14 cellular contexts compared by ENCODE assay signal in genomic region chr11:2799881-2800654, GRCh38.
DNase-seq lines count a peak whose midpoint lies in the region; ATAC-seq and TF ChIP-seq lines count a peak whose summit lies in the region.
"Had no signal": no experiment of that assay in that cellular context is flagged by ENCODE, and none has a peak within 500 bp of the region (broad histone marks: within the 10 kb centered on the region; RNA-seq: fewer than 3 reads in every experiment).

No MANE protein-coding gene starts in this region.

- H3K36me3 Mint-ChIP-seq in WTC11: peaks cover 7% of the 10 kb centered on the region

- H2BK5ac ChIP-seq in mesenchymal stem cell (ENCODE audit: low read depth, low read length, poor library complexity, severe bottlenecking): no peak overlapping the region

- H3K9me3 ChIP-seq in mesenchymal stem cell (ENCODE audit: control insufficient read depth, low read length): no peaks in the 10 kb centered on the region
- no peaks in the 10 kb centered on the region for H3K9me3 ChIP-seq in suprapubic skin

- no peak overlapping the region for H3K4me2 ChIP-seq in mesenchymal stem cell (ENCODE audit: low read length, poor library complexity, severe bottlenecking)
- H3K4me2 ChIP-seq: smooth muscle cell had no signal

- no peak overlapping the region for H2AFZ ChIP-seq in mesenchymal stem cell (ENCODE audit: low read depth, low read length)

- H3K4me3 ChIP-seq in mesenchymal stem cell (ENCODE audit: insufficient read depth in 1 of 2, low read depth in 1 of 2, low read length in 2 of 2) (no peak overlapping the region), suprapubic skin (no peak overlapping the region)
- H3K4me3 ChIP-seq: smooth muscle cell had no signal

- H3K23ac ChIP-seq in mesenchymal stem cell (ENCODE audit: low read length in 2 of 2): no peak overlapping the region

- H2BK12ac ChIP-seq in mesenchymal stem cell (ENCODE audit: low read length in 2 of 2): peak overlapping the region in 1 of 2 experiments; percentile 37

- H2AK5ac ChIP-seq in mesenchymal stem cell (ENCODE audit: low read length, severe bottlenecking): no peak overlapping the region

- TF ChIP-seq POLR2A in suprapubic skin (IDR thresholded peaks at IDR 0.05): no peak

- H4K91ac ChIP-seq in mesenchymal stem cell (ENCODE audit: low read length): no peak overlapping the region

- no peak overlapping the region for H2BK120ac ChIP-seq in mesenchymal stem cell (ENCODE audit: low read depth, low read length)

- H3K27ac ChIP-seq in mesenchymal stem cell (ENCODE audit: low read length, poor library complexity, severe bottlenecking) (no peak overlapping the region), suprapubic skin (no peak overlapping the region)
- H3K27ac ChIP-seq: foreskin keratinocyte had no signal

- H3K27ac Mint-ChIP-seq in WTC11: no peak overlapping the region

- CTCF ChIA-PET in WTC11 (lab: Charles Lee): interaction anchor here (0.7 kb wide), 1 partner anchor 267 kb away, joined by 3 read pairs; no protein-coding TSS in a partner anchor

- no peak for TF ChIP-seq EP300 in suprapubic skin (IDR thresholded peaks at IDR 0.05)

- no peak overlapping the region for H3K4me3 Mint-ChIP-seq in WTC11
- H3K4me3 Mint-ChIP-seq: naive thymus-derived CD4-positive, alpha-beta T cell had no signal

- no peak overlapping the region for H4K8ac ChIP-seq in mesenchymal stem cell (ENCODE audit: low read length)

- H2BK15ac ChIP-seq in mesenchymal stem cell (ENCODE audit: low read depth, poor library complexity, severe bottlenecking): peak overlapping the region; percentile 26

- H3K27me3 Mint-ChIP-seq in WTC11 (ENCODE audit: low read depth): peaks cover 69% of the 10 kb centered on the region
- H3K27me3 Mint-ChIP-seq: naive thymus-derived CD4-positive, alpha-beta T cell had no signal

- H3K18ac ChIP-seq in mesenchymal stem cell (ENCODE audit: low read depth in 1 of 2, low read length in 2 of 2): no peak overlapping the region

- no peak overlapping the region for H3K4ac ChIP-seq in mesenchymal stem cell (ENCODE audit: low read depth in 1 of 2, low read length in 2 of 2)

- peaks cover 2% of the 10 kb centered on the region for H3K4me1 ChIP-seq in mesenchymal stem cell (ENCODE audit: control insufficient read depth, insufficient read depth, low read depth, low read length)
- H3K4me1 ChIP-seq in suprapubic skin: no peaks in the 10 kb centered on the region
- H3K4me1 ChIP-seq: foreskin keratinocyte had no signal

- 84% methylated on average over 10 of the region's 15 CpGs for WGBS in mesenchymal stem cell
- 81% methylated on average over 8 of the region's 15 CpGs for WGBS in suprapubic skin

- peak; percentile 8 for DNase-seq in activated CD8-positive, alpha-beta memory T cell treated with anti-CD3 and anti-CD28 coated beads, Interleukin-2, amount 50 U/mL, for 4 hours
- DNase-seq in activated CD8-positive, alpha-beta memory T cell treated with anti-CD3 and anti-CD28 coated beads for 24 hours: no peak
- peak; percentile 9 for DNase-seq in WTC11 (ENCODE audit: low spot score)
- no peak for DNase-seq in mesenchymal stem cell
- peak; percentile 56 to 74 for DNase-seq in suprapubic skin (ENCODE audit: low spot score in 2 of 2)
- DNase-seq in NCI-H1694 (lab: John Stamatoyannopoulos, UW): no peak
- DNase-seq: effector memory CD4-positive, alpha-beta T cell; foreskin keratinocyte; naive thymus-derived CD4-positive, alpha-beta T cell; NCI-H1417; NCI-H526 had no signal

- H3K4me1 Mint-ChIP-seq in WTC11: peaks cover 4% of the 10 kb centered on the region

- no peaks in the 10 kb centered on the region for H3K79me1 ChIP-seq in mesenchymal stem cell (replicated peaks; ENCODE audit: low read length, poor library complexity, severe bottlenecking)

- ATAC-seq in WTC11 (no peak), GM21381 (IDR thresholded peaks at IDR 0.05; ENCODE audit: unreplicated experiment) (no peak), GM18517 (IDR thresholded peaks at IDR 0.05; ENCODE audit: unreplicated experiment) (no peak)
- ATAC-seq: foreskin keratinocyte; naive thymus-derived CD4-positive, alpha-beta T cell had no signal

- no peak overlapping the region for H3K9ac ChIP-seq in mesenchymal stem cell (ENCODE audit: low read length)

- POLR2A ChIA-PET in WTC11 (lab: Charles Lee): no interaction called here

- H3K14ac ChIP-seq in mesenchymal stem cell (ENCODE audit: low read length in 2 of 2): no peak overlapping the region

- H3K36me3 ChIP-seq in mesenchymal stem cell (ENCODE audit: control insufficient read depth in 1 of 2, insufficient read depth in 2 of 2, low read depth in 1 of 2, low read length in 2 of 2): no peaks in the 10 kb centered on the region
- H3K36me3 ChIP-seq in suprapubic skin: no peaks in the 10 kb centered on the region

- no peak for TF ChIP-seq CTCF in WTC11 (IDR thresholded peaks at IDR 0.05)
- TF ChIP-seq CTCF in suprapubic skin (IDR thresholded peaks at IDR 0.05): no peak

- peaks cover 9% of the 10 kb centered on the region for H3K9me3 Mint-ChIP-seq in WTC11

- H3K27me3 ChIP-seq in mesenchymal stem cell (ENCODE audit: control insufficient read depth in 1 of 2, insufficient read depth in 1 of 2, low read length in 2 of 2): peaks cover 15 to 52% of the 10 kb centered on the region in 2 experiments
- H3K27me3 ChIP-seq in suprapubic skin: no peaks in the 10 kb centered on the region

TF ChIP-seq in WTC11, 78 proteins besides CTCF, POLR2A, EP300 and RAD21:
- TF ChIP-seq NR3C1 (CRISPR knock-in tag; conservative IDR thresholded peaks at IDR 0.05; ENCODE audit: low read depth) (no peak), ZBTB43 (CRISPR knock-in tag; IDR thresholded peaks at IDR 0.05) (0 out of 2 replicates have a peak, but pooled peaks have one; percentile 24), IRF1 (CRISPR knock-in tag; IDR thresholded peaks at IDR 0.05) (no peak), ELF4 (CRISPR knock-in tag; IDR thresholded peaks at IDR 0.05; ENCODE audit: low read depth) (no peak)
TF ChIP-seq in WTC11: peak in this region for 1.

Comparison
In these comparisons a context has a peak if more than half of its experiments do, and no peak if none do; other contexts are left out.
1. DNase-seq: peak in activated CD8-positive, alpha-beta memory T cell treated with anti-CD3 and anti-CD28 coated beads, Interleukin-2, amount 50 U/mL, for 4 hours (single experiment), WTC11 (single experiment) and suprapubic skin (2 of 2); none in activated CD8-positive, alpha-beta memory T cell treated with anti-CD3 and anti-CD28 coated beads for 24 hours (single experiment), mesenchymal stem cell (single experiment) and NCI-H1694 (single experiment).